Comparison of ENCODE assay signal across 1 cellular context in the genomic region with DNA sequence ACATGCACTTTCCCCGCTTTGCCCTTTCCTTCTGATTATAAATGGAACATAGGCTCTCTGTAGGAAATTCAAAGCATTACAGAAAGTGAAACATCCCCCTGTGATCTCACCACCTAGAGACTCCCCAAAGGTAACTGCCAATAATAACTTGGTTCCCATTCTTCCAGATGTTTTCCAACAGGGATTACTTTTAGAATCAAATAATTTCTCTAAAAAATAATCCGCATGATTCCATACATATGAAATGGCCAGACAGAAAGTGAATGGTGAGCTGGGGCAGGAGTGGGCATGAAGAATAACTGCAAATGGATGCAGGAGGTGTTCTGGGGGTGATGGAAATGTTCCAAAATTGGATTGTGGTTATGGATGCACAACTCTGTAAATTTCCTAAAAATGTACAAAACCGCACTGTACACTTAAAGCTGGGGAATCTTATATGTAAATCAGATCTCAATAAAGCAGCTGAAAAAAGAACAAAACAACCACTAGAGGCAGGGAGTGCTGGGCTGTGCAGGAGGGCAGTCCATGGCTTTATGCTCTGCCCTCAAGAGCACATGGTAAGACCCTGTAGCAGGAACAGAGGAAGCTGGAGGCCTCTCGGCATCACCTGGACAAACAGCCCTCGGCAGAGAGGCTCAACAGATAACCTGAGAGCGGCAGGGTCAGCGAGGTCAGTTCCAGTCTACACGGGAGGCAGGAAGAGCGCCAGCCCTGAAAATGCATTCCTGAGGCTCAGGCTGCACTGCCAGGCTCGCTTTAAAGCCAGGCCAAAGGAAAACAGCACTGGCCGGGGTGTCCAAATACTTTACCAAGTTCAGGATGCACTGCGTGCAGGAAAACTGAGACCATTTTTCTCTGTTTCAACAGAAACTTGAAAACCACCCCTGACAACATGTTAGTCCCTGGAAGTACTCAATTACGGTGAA.
A peak's percentile ranks its signal among the peaks of the same experiment; 100 is the strongest.
TF ChIP-seq lines count a peak whose summit lies in the region.

No MANE protein-coding gene starts in this region.

TF ChIP-seq in HepG2, 621 proteins besides CTCF, POLR2A, EP300 and RAD21 (continued from another document and continues in another):
- TF ChIP-seq, protein P1, sequence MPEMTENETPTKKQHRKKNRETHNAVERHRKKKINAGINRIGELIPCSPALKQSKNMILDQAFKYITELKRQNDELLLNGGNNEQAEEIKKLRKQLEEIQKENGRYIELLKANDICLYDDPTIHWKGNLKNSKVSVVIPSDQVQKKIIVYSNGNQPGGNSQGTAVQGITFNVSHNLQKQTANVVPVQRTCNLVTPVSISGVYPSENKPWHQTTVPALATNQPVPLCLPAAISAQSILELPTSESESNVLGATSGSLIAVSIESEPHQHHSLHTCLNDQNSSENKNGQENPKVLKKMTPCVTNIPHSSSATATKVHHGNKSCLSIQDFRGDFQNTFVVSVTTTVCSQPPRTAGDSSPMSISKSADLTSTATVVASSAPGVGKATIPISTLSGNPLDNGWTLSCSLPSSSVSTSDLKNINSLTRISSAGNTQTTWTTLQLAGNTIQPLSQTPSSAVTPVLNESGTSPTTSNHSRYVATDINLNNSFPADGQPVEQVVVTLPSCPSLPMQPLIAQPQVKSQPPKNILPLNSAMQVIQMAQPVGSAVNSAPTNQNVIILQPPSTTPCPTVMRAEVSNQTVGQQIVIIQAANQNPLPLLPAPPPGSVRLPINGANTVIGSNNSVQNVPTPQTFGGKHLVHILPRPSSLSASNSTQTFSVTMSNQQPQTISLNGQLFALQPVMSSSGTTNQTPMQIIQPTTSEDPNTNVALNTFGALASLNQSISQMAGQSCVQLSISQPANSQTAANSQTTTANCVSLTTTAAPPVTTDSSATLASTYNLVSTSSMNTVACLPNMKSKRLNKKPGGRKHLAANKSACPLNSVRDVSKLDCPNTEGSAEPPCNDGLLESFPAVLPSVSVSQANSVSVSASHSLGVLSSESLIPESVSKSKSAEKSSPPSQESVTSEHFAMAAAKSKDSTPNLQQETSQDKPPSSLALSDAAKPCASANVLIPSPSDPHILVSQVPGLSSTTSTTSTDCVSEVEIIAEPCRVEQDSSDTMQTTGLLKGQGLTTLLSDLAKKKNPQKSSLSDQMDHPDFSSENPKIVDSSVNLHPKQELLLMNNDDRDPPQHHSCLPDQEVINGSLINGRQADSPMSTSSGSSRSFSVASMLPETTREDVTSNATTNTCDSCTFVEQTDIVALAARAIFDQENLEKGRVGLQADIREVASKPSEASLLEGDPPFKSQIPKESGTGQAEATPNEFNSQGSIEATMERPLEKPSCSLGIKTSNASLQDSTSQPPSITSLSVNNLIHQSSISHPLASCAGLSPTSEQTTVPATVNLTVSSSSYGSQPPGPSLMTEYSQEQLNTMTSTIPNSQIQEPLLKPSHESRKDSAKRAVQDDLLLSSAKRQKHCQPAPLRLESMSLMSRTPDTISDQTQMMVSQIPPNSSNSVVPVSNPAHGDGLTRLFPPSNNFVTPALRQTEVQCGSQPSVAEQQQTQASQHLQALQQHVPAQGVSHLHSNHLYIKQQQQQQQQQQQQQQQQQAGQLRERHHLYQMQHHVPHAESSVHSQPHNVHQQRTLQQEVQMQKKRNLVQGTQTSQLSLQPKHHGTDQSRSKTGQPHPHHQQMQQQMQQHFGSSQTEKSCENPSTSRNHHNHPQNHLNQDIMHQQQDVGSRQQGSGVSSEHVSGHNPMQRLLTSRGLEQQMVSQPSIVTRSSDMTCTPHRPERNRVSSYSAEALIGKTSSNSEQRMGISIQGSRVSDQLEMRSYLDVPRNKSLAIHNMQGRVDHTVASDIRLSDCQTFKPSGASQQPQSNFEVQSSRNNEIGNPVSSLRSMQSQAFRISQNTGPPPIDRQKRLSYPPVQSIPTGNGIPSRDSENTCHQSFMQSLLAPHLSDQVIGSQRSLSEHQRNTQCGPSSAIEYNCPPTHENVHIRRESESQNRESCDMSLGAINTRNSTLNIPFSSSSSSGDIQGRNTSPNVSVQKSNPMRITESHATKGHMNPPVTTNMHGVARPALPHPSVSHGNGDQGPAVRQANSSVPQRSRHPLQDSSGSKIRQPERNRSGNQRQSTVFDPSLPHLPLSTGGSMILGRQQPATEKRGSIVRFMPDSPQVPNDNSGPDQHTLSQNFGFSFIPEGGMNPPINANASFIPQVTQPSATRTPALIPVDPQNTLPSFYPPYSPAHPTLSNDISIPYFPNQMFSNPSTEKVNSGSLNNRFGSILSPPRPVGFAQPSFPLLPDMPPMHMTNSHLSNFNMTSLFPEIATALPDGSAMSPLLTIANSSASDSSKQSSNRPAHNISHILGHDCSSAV (CRISPR knock-in tag; IDR thresholded peaks at IDR 0.05; ENCODE audit: borderline replicate concordance), result no peak
- no peak for TF ChIP-seq PRMT3 (CRISPR knock-in tag; IDR thresholded peaks at IDR 0.05; ENCODE audit: borderline replicate concordance, low read depth)
- TF ChIP-seq YY1 (IDR thresholded peaks at IDR 0.05; ENCODE audit: insufficient read depth, insufficient replicate concordance, low read depth, low read length), result peak; percentile 13
- 0 out of 2 replicates have a peak, but pooled peaks have one; percentile 33 for TF ChIP-seq KLF9 (CRISPR knock-in tag; IDR thresholded peaks at IDR 0.05; ENCODE audit: low read depth)
- no peak for TF ChIP-seq ZZZ3 (CRISPR knock-in tag; IDR thresholded peaks at IDR 0.05; ENCODE audit: borderline replicate concordance)
- TF ChIP-seq, protein P2, sequence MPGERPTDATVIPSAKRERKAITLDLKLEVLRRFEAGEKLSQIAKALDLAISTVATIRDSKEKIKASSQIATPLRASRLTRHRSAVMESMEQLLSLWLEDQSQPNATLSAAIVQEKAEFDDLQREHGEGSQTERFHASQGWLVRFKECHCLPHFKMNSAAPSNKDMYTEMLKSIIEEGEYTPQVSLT (CRISPR knock-in tag; IDR thresholded peaks at IDR 0.05; ENCODE audit: borderline replicate concordance, low read depth), result no peak
- TF ChIP-seq KDM5B (CRISPR knock-in tag; IDR thresholded peaks at IDR 0.05; ENCODE audit: borderline replicate concordance), result peak; percentile 70; the same call in 1 of the 2 replicates
- no peak for TF ChIP-seq SMAD9 (CRISPR knock-in tag; IDR thresholded peaks at IDR 0.05)
- peak; percentile 83 for TF ChIP-seq ZMYM4 (CRISPR knock-in tag; IDR thresholded peaks at IDR 0.05)
- TF ChIP-seq, protein P3, sequence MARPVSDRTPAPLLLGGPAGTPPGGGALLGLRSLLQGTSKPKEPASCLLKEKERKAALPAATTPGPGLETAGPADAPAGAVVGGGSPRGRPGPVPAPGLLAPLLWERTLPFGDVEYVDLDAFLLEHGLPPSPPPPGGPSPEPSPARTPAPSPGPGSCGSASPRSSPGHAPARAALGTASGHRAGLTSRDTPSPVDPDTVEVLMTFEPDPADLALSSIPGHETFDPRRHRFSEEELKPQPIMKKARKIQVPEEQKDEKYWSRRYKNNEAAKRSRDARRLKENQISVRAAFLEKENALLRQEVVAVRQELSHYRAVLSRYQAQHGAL (CRISPR knock-in tag; IDR thresholded peaks at IDR 0.05; ENCODE audit: not compliant biosample characterization), result peak; percentile 35
- TF ChIP-seq ZNF292 (CRISPR knock-in tag; IDR thresholded peaks at IDR 0.05; ENCODE audit: borderline replicate concordance, low read depth), result peak; percentile 95; the same call in 1 of the 2 replicates
- no peak for TF ChIP-seq SRSF9 (IDR thresholded peaks at IDR 0.05; ENCODE audit: borderline replicate concordance, insufficient read depth, low read depth, low read length, poor library complexity, severe bottlenecking)
- TF ChIP-seq RELA (CRISPR knock-in tag; IDR thresholded peaks at IDR 0.05), result 0 out of 2 replicates have a peak, but pooled peaks have one; percentile 32
- peak; percentile 72 for TF ChIP-seq HOXD1 (CRISPR knock-in tag; IDR thresholded peaks at IDR 0.05)
- TF ChIP-seq, protein P4, sequence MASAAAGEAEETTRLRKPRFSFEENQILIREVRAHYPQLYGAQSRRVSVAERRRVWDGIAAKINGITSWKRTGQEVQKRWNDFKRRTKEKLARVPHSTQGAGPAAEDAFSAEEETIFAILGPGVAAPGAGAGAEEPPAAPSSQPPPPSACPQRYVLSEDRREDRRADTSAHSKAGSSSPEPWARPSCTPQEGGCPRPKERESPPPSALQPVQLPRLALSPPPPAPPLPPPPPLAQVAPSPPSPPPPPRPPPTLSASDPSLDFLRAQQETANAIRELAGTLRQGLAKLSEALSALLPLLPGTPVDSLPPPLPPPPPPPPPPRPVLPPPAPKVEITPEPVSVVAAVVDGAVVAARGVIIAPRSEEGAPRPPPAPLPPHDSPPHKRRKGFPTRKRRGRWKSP (CRISPR knock-in tag; IDR thresholded peaks at IDR 0.05), result peak; percentile 68
- TF ChIP-seq, protein P5, sequence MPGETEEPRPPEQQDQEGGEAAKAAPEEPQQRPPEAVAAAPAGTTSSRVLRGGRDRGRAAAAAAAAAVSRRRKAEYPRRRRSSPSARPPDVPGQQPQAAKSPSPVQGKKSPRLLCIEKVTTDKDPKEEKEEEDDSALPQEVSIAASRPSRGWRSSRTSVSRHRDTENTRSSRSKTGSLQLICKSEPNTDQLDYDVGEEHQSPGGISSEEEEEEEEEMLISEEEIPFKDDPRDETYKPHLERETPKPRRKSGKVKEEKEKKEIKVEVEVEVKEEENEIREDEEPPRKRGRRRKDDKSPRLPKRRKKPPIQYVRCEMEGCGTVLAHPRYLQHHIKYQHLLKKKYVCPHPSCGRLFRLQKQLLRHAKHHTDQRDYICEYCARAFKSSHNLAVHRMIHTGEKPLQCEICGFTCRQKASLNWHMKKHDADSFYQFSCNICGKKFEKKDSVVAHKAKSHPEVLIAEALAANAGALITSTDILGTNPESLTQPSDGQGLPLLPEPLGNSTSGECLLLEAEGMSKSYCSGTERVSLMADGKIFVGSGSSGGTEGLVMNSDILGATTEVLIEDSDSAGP (CRISPR knock-in tag; IDR thresholded peaks at IDR 0.05; ENCODE audit: borderline replicate concordance), result peak; percentile 76
- TF ChIP-seq CBX2 (IDR thresholded peaks at IDR 0.05; ENCODE audit: low read depth, low read length), result no peak
- no peak for TF ChIP-seq CBX2 (CRISPR knock-in tag; IDR thresholded peaks at IDR 0.05; ENCODE audit: low read depth)
- TF ChIP-seq, protein P6, sequence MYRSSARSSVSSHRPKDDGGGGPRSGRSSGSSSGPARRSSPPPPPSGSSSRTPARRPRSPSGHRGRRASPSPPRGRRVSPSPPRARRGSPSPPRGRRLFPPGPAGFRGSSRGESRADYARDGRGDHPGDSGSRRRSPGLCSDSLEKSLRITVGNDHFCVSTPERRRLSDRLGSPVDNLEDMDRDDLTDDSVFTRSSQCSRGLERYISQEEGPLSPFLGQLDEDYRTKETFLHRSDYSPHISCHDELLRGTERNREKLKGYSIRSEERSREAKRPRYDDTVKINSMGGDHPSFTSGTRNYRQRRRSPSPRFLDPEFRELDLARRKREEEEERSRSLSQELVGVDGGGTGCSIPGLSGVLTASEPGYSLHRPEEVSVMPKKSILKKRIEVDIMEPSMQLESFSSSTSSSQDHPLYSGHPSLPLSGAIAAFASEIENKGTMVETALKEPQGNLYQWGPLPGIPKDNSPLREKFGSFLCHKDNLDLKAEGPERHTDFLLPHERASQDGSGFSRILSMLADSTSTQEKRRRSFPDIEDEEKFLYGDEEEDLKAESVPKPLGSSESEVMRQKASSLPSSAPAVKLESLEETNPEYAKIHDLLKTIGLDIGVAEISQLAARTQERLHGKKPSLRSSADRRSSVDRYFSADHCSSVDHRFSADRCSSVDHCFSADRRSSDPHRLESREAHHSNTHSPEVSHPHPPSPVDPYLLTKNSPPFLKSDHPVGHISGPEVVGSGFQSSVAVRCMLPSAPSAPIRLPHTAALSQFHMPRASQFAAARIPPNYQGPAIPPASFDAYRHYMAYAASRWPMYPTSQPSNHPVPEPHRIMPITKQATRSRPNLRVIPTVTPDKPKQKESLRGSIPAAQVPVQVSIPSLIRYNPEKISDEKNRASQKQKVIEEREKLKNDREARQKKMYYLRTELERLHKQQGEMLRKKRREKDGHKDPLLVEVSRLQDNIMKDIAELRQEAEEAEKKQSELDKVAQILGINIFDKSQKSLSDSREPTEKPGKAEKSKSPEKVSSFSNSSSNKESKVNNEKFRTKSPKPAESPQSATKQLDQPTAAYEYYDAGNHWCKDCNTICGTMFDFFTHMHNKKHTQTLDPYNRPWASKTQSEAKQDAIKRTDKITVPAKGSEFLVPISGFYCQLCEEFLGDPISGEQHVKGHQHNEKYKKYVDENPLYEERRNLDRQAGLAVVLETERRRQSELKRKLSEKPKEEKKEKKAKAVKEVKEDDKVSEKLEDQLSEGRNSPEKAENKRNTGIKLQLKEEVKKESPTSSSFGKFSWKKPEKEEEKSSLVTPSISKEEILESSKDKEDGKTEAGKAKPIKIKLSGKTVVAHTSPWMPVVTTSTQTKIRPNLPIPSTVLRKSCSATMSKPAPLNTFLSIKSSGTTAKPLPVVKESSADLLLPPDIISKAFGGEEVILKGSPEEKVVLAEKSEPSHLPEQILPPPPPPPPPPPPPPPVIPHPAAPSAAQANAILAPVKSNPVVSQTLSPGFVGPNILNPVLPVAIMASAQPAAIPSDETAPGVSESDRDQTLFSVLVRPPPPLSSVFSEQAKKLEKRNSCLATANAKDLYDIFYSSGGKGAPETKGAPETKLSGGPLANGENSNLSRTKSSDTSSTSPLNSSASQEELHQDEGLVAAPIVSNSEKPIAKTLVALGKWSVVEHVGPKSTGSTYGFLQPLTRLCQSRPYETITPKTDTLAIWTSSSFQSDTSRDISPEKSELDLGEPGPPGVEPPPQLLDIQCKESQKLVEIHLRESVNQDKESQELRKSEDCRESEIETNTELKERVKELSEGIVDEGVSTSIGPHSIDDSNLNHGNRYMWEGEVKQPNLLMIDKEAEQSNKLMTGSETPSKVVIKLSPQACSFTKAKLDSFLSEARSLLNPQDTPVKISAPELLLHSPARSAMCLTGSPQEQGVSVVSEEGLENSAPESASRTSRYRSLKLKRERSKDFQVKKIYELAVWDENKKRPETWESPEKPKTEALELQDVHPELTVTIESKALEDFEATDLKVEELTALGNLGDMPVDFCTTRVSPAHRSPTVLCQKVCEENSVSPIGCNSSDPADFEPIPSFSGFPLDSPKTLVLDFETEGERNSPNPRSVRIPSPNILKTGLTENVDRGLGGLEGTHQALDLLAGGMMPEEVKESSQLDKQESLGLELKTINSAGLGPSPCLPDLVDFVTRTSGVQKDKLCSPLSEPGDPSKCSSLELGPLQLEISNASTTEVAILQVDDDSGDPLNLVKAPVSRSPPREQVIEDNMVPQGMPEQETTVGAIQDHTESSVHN (CRISPR knock-in tag; IDR thresholded peaks at IDR 0.05), result 0 out of 2 replicates have a peak, but pooled peaks have one; percentile 26
- no peak for TF ChIP-seq HNRNPH1 (optimal IDR thresholded peaks at IDR 0.05; ENCODE audit: low read depth, low read length)
- TF ChIP-seq ZNF234 (CRISPR knock-in tag; conservative IDR thresholded peaks at IDR 0.05), result no peak
- no peak for TF ChIP-seq ZNF451 (CRISPR knock-in tag; IDR thresholded peaks at IDR 0.05)
- TF ChIP-seq, protein P7, sequence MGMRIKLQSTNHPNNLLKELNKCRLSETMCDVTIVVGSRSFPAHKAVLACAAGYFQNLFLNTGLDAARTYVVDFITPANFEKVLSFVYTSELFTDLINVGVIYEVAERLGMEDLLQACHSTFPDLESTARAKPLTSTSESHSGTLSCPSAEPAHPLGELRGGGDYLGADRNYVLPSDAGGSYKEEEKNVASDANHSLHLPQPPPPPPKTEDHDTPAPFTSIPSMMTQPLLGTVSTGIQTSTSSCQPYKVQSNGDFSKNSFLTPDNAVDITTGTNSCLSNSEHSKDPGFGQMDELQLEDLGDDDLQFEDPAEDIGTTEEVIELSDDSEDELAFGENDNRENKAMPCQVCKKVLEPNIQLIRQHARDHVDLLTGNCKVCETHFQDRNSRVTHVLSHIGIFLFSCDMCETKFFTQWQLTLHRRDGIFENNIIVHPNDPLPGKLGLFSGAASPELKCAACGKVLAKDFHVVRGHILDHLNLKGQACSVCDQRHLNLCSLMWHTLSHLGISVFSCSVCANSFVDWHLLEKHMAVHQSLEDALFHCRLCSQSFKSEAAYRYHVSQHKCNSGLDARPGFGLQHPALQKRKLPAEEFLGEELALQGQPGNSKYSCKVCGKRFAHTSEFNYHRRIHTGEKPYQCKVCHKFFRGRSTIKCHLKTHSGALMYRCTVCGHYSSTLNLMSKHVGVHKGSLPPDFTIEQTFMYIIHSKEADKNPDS (CRISPR knock-in tag; IDR thresholded peaks at IDR 0.05), result no peak
- no peak for TF ChIP-seq SCMH1 (CRISPR knock-in tag; IDR thresholded peaks at IDR 0.05; ENCODE audit: borderline replicate concordance)
- TF ChIP-seq ZBTB3 (CRISPR knock-in tag; IDR thresholded peaks at IDR 0.05; ENCODE audit: borderline replicate concordance, low read depth), result no peak; the same call in 1 of the 2 replicates
